15 cellular contexts compared by ENCODE assay signal in the genomic region with DNA sequence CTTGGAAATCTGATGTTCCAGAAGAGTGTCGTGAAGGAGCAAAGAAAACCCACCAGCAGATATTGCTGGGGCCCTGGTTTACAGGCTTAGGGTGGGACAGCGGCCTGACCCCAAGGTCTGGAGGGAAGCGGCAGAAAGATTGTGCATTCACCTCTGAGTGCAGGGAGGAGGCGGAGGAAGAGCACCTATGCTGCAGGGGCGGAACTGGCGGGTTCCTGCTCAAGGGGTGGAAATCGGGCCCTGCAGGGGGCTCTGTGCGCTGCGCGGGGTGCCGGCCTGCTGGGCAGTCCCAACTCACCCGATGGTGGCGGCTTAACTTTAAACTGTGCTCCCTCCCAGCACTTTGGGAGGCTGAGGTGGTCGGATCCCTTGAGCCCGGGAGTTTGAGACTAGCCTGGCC. TPM values are rescaled to one million over a fixed set of nuclear protein-coding genes. Genes with fewer than 3 reads are reported as not detected.
DNase-seq lines count a peak whose midpoint lies in the region; ATAC-seq and TF ChIP-seq lines count a peak whose summit lies in the region.
"Had no signal": no experiment of that assay in that cellular context is flagged by ENCODE, and none has a peak within 500 bp of the region (broad histone marks: within the 10 kb centered on the region; RNA-seq: fewer than 3 reads in every experiment).

No MANE protein-coding gene starts in this region.

- intact Hi-C loops in right lobe of liver (cut with DNase I): no loop called here
- intact Hi-C loops in esophagus muscularis mucosa (cut with DNase I): no loop called here

- H3K4me2 ChIP-seq in BLaER1 treated with 17β-estradiol and CSF1 and Interleukin-3, amounts not matched to agents 10 nM and 100 nM: peak overlapping the region; percentile 64 to 94 (median 86)

- peaks cover 0 to 17% (median 0%) of the 10 kb centered on the region in 11 experiments; a peak in 4 of 22 replicates for H3K36me3 ChIP-seq in BLaER1 treated with 17β-estradiol and CSF1 and Interleukin-3, amounts not matched to agents 10 nM and 100 nM
- H3K36me3 ChIP-seq in right lobe of liver (no peaks in the 10 kb centered on the region), esophagus muscularis mucosa (no peaks in the 10 kb centered on the region)
- H3K36me3 ChIP-seq: HAP-1 had no signal

- ATAC-seq in right lobe of liver: peak; percentile 2 to 11 (median 8)

- WGBS in right lobe of liver (ENCODE audit: insufficient coverage, low coverage, low lambda C conversion rate, missing lambda C conversion rate): 32% methylated on average over 9 of the region's 15 CpGs
- WGBS in esophagus muscularis mucosa: 91% methylated on average over 13 of the region's 15 CpGs

- peaks cover 71 to 96% (median 94%) of the 10 kb centered on the region in 10 experiments for H3K4me1 ChIP-seq in BLaER1 treated with 17β-estradiol and CSF1 and Interleukin-3, amounts not matched to agents 10 nM and 100 nM
- peaks cover 0 to 33% (median 12%) of the 10 kb centered on the region in 4 donors for H3K4me1 ChIP-seq in right lobe of liver
- peaks cover 0 to 10% (median 10%) of the 10 kb centered on the region in 4 donors for H3K4me1 ChIP-seq in esophagus muscularis mucosa
- H3K4me1 ChIP-seq: HAP-1 had no signal

- peaks cover 1% of the 10 kb centered on the region for H3K36me3 Mint-ChIP-seq in chondrocyte (ENCODE audit: low read depth)
- H3K36me3 Mint-ChIP-seq in progenitor cell of endocrine pancreas (ENCODE audit: insufficient read depth): no peaks in the 10 kb centered on the region
- H3K36me3 Mint-ChIP-seq: CD4-positive, alpha-beta memory T cell had no signal

- H3K27ac Mint-ChIP-seq in chondrocyte (ENCODE audit: unreplicated experiment) (no peak overlapping the region), progenitor cell of endocrine pancreas (peak overlapping the region; percentile 73)
- H3K27ac Mint-ChIP-seq: CD4-positive, alpha-beta memory T cell; HFFc6 had no signal

- H3K27me3 Mint-ChIP-seq in chondrocyte (ENCODE audit: low read depth) (peaks cover 50% of the 10 kb centered on the region), progenitor cell of endocrine pancreas (peaks cover 31% of the 10 kb centered on the region)

- H3K27ac ChIP-seq in BLaER1 treated with 17β-estradiol and CSF1 and Interleukin-3, amounts not matched to agents 10 nM and 100 nM: peak overlapping the region; percentile 57 to 99 (median 97); a peak in 21 of 22 replicates
- peak overlapping the region in 2 of 3 donors; percentile 96 to 99 for H3K27ac ChIP-seq in right lobe of liver
- no peak overlapping the region for H3K27ac ChIP-seq in esophagus muscularis mucosa (replicated peaks in 1 of 4)
- H3K27ac ChIP-seq: C4-2B had no signal

- TF ChIP-seq CTCF in chondrocyte (IDR thresholded peaks at IDR 0.05): no peak
- no peak for TF ChIP-seq CTCF in right lobe of liver (IDR thresholded peaks at IDR 0.05)
- TF ChIP-seq CTCF in progenitor cell of endocrine pancreas (IDR thresholded peaks at IDR 0.05; ENCODE audit: unreplicated experiment): no peak
- no peak for TF ChIP-seq CTCF in esophagus muscularis mucosa (IDR thresholded peaks at IDR 0.05)

- H3K9me3 Mint-ChIP-seq in chondrocyte (ENCODE audit: low read depth) (peaks cover 6% of the 10 kb centered on the region), progenitor cell of endocrine pancreas (ENCODE audit: low read depth) (peaks cover 3% of the 10 kb centered on the region)

- no peak for TF ChIP-seq EP300 in esophagus muscularis mucosa (IDR thresholded peaks at IDR 0.05)

- no peaks in the 10 kb centered on the region for H4K20me1 ChIP-seq in BLaER1 treated with 17β-estradiol and CSF1 and Interleukin-3, amounts not matched to agents 10 nM and 100 nM

- H3K27me3 ChIP-seq in BLaER1 treated with 17β-estradiol and CSF1 and Interleukin-3, amounts not matched to agents 10 nM and 100 nM: no peaks in the 10 kb centered on the region
- H3K27me3 ChIP-seq in right lobe of liver (no peaks in the 10 kb centered on the region), esophagus muscularis mucosa (peaks cover 0 to 17% (median 0%) of the 10 kb centered on the region in 4 donors)

- H3K9ac ChIP-seq in BLaER1 treated with 17β-estradiol and CSF1 and Interleukin-3, amounts not matched to agents 10 nM and 100 nM: peak overlapping the region in 10 of 11 experiments; percentile 52 to 92 (median 72); a peak in 20 of 22 replicates

- H3K4me3 Mint-ChIP-seq in chondrocyte (ENCODE audit: unreplicated experiment) (no peak overlapping the region), progenitor cell of endocrine pancreas (ENCODE audit: low read depth) (no peak overlapping the region)
- H3K4me3 Mint-ChIP-seq: CD4-positive, alpha-beta memory T cell; HFFc6 had no signal

- H3K4me1 Mint-ChIP-seq in chondrocyte (ENCODE audit: low read depth) (no peaks in the 10 kb centered on the region), progenitor cell of endocrine pancreas (ENCODE audit: low read depth) (peaks cover 26% of the 10 kb centered on the region)

- peak overlapping the region in 7 of 10 experiments; percentile 6 to 56 (median 40); a peak in 10 of 20 replicates for H3K4me3 ChIP-seq in BLaER1 treated with 17β-estradiol and CSF1 and Interleukin-3, amounts not matched to agents 10 nM and 100 nM
- peak overlapping the region; percentile 37 to 59 (median 55) for H3K4me3 ChIP-seq in right lobe of liver
- no peak overlapping the region for H3K4me3 ChIP-seq in esophagus muscularis mucosa
- H3K4me3 ChIP-seq: HAP-1 had no signal

- DNase-seq in chondrocyte (ENCODE audit: low spot score) (peak; percentile 70), right lobe of liver (no peak), progenitor cell of endocrine pancreas (ENCODE audit: low spot score, unreplicated experiment) (no peak), NCI-H2196 (lab: John Stamatoyannopoulos, UW; ENCODE audit: unreplicated experiment) (no peak), NCI-H1092 treated with DMSO at 0.1 percent for 48 hours (lab: John Stamatoyannopoulos, UW) (no peak), esophagus muscularis mucosa (ENCODE audit: extremely low spot score) (no peak), NCI-H1417 treated with DMSO at 0.1 percent for 48 hours (lab: John Stamatoyannopoulos, UW) (no peak)
- DNase-seq: ACHN; CD4-positive, alpha-beta memory T cell; DND-41; GF-D8; HFFc6 had no signal

- peaks cover 5 to 24% (median 13%) of the 10 kb centered on the region in 11 experiments; a peak in 16 of 22 replicates for H3K9me3 ChIP-seq in BLaER1 treated with 17β-estradiol and CSF1 and Interleukin-3, amounts not matched to agents 10 nM and 100 nM (replicated peaks in 1 of 11)
- H3K9me3 ChIP-seq in right lobe of liver (no peaks in the 10 kb centered on the region), esophagus muscularis mucosa (no peaks in the 10 kb centered on the region)
- H3K9me3 ChIP-seq: HAP-1 had no signal

- no peak for TF ChIP-seq POLR2A in right lobe of liver (IDR thresholded peaks at IDR 0.05)
- TF ChIP-seq POLR2A in esophagus muscularis mucosa (IDR thresholded peaks at IDR 0.05; ENCODE audit: low read depth): no peak

RNA-seq across cellular contexts. Expression of a gene that starts 47.5 kb away (rescaled TPM):
- total RNA-seq in chondrocyte (341 to 345 TPM (median 344 TPM) in 3 replicates), right lobe of liver (100 to 1,000 TPM; 247 to 417 (median 303) TPM), progenitor cell of endocrine pancreas (466 and 513 TPM in 2 replicates), esophagus muscularis mucosa (100 to 1,000 TPM; 555 to 640 (median 575) TPM)

RNA-seq across cellular contexts. Expression of a gene that starts 47.7 kb away (rescaled TPM):
- total RNA-seq in chondrocyte: 26.3 to 30.1 TPM (median 27.4 TPM) in 3 replicates
- total RNA-seq in right lobe of liver: 10 to 100 TPM in 5 of 6 experiments, 1 to 10 TPM in 1; 9.2 to 22.4 (median 12.1) TPM
- total RNA-seq in progenitor cell of endocrine pancreas: 45.2 and 48.7 TPM in 2 replicates
- 10 to 100 TPM; 26.0 to 41.3 (median 27.6) TPM for total RNA-seq in esophagus muscularis mucosa

RNA-seq across cellular contexts. Expression of a gene that starts 51.9 kb away (rescaled TPM):
- total RNA-seq in chondrocyte (not detected in 3 replicates), right lobe of liver (10 to 100 TPM in 5 of 6 experiments, 1 to 10 TPM in 1; 4.8 to 19.6 (median 14.6) TPM), progenitor cell of endocrine pancreas (2.0 TPM in 2 replicates), esophagus muscularis mucosa (10 to 100 TPM in 2 of 4 donors, 1 to 10 TPM in 2; 5.1 to 12.9 (median 10.4) TPM)
- total RNA-seq: HFFc6 had no signal

Comparison
In these comparisons a context has a peak if more than half of its experiments do, and no peak if none do; other contexts are left out.
1. H3K27ac ChIP-seq: peak in BLaER1 treated with 17β-estradiol and CSF1 and Interleukin-3, amounts not matched to agents 10 nM and 100 nM (11 of 11) and right lobe of liver (2 of 3); none in esophagus muscularis mucosa (0 of 4).
2. H3K4me3 ChIP-seq: peak in BLaER1 treated with 17β-estradiol and CSF1 and Interleukin-3, amounts not matched to agents 10 nM and 100 nM (7 of 10) and right lobe of liver (3 of 3); none in esophagus muscularis mucosa (0 of 4).